Comparison of ENCODE assay signal across 33 cellular contexts in the genomic region with DNA sequence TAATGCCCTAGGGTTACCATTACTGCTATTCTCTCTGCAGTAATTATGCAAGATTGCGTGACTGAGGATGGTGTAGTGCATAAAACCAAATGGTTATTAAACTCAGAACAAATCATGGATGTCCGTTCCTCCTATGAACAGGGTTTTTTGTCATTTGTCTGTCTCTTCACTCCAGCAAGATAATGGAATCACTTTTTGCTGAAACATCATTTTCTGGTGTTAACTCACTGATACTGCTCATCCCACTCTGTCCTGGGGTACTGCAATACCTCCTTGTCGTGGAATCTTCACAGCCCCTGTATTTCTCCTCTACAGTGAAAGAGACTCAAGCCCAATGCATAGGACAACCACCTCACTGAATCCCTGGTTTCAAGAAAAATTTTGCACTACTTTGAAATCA.
"Had no signal": no experiment of that assay in that cellular context is flagged by ENCODE, and none has a peak within 500 bp of the region (broad histone marks: within the 10 kb centered on the region; RNA-seq: fewer than 3 reads in every experiment).

No MANE protein-coding gene starts in this region.

- H3K4me3 ChIP-seq: adrenal gland, body of pancreas, breast epithelium had no signal

- FAIRE-seq: astrocyte, TTC549 had no signal

- H3K4me1 ChIP-seq: adrenal gland, body of pancreas, breast epithelium had no signal

- ATAC-seq: activated CD8-positive, alpha-beta T cell treated with anti-CD3 and anti-CD28 coated beads for 36 hours; activated naive CD4-positive, alpha-beta T cell treated with anti-CD3 and anti-CD28 coated beads, Interleukin-2, amount 50 U/mL, for 72 hours; activated T-cell treated with anti-CD3 and anti-CD28 coated beads, Interleukin-2, amount 50 U/mL, for 4 hours; activated T-cell treated with anti-CD3 and anti-CD28 coated beads, Interleukin-2, amount 50 U/mL, for 72 hours; activated T-helper 17 cell treated with anti-CD3 and anti-CD28 coated beads, Interleukin-2, amount 50 U/mL, for 72 hours; body of pancreas had no signal

- DNase-seq: activated B cell treated with CpG ODN at 0.5 μM for 24 hours; activated CD4-positive, alpha-beta memory T cell treated with anti-CD3 and anti-CD28 coated beads for 36 hours; activated CD4-positive, alpha-beta T cell treated with anti-CD3 and anti-CD28 coated beads for 4 hours; activated CD4-positive, alpha-beta T cell treated with anti-CD3 and anti-CD28 coated beads, Interleukin-2, amount 10 ng/mL, durations not matched to agents 24 days and 14 days; activated CD4-positive, alpha-beta T cell treated with anti-CD3 and anti-CD28 coated beads, Interleukin-2, amount 50 U/mL, for 1 hour; activated CD4-positive, alpha-beta T cell treated with anti-CD3 and anti-CD28 coated beads, Interleukin-2, amount 50 U/mL, for 4 hours; activated CD4-positive, CD25-positive, alpha-beta regulatory T cell treated with anti-CD3 and anti-CD28 coated beads, Interleukin-2, amount 50 U/mL, for 72 hours; activated CD8-positive, alpha-beta memory T cell treated with anti-CD3 and anti-CD28 coated beads, Interleukin-2, amount 50 U/mL, for 4 hours; activated CD8-positive, alpha-beta T cell treated with anti-CD3 and anti-CD28 coated beads for 36 hours; activated effector memory CD4-positive, alpha-beta T cell treated with anti-CD3 and anti-CD28 coated beads, Interleukin-2, amount 50 U/mL, for 16 hours; activated gamma-delta T cell treated with Interleukin-2 at 50 U/mL for 16 hours; activated naive CD4-positive, alpha-beta T cell; activated naive CD4-positive, alpha-beta T cell treated with anti-CD3 and anti-CD28 coated beads for 36 hours; activated naive CD4-positive, alpha-beta T cell treated with anti-CD3 and anti-CD28 coated beads, Interleukin-2, amount 50 U/mL, for 16 hours; activated naive CD8-positive, alpha-beta T cell treated with anti-CD3 and anti-CD28 coated beads for 36 hours; activated T-cell treated with anti-CD3 and anti-CD28 coated beads for 4 hours; activated T-cell treated with anti-CD3 and anti-CD28 coated beads, Interleukin-2, amount 50 U/mL, for 1 hour; activated T-cell treated with anti-CD3 and anti-CD28 coated beads, Interleukin-2, amount 50 U/mL, for 4 hours; activated T-cell treated with anti-CD3 and anti-CD28 coated beads, Interleukin-2, amount 50 U/mL, for 72 hours; adrenal gland; amniotic stem cell; aorta; body of pancreas; brain microvascular endothelial cell; central memory CD4-positive, alpha-beta T cell; T-helper 2 cell; T-helper 9 cell had no signal

- H3K27ac ChIP-seq: adrenal gland, body of pancreas, brain microvascular endothelial cell, breast epithelium, VCaP had no signal

- H3K9me3 ChIP-seq: adrenal gland had no signal

- H3K36me3 ChIP-seq: adrenal gland, brain microvascular endothelial cell, breast epithelium had no signal

- H3K27me3 ChIP-seq: adrenal gland, body of pancreas, brain microvascular endothelial cell, breast epithelium had no signal
